In the genomic region with DNA sequence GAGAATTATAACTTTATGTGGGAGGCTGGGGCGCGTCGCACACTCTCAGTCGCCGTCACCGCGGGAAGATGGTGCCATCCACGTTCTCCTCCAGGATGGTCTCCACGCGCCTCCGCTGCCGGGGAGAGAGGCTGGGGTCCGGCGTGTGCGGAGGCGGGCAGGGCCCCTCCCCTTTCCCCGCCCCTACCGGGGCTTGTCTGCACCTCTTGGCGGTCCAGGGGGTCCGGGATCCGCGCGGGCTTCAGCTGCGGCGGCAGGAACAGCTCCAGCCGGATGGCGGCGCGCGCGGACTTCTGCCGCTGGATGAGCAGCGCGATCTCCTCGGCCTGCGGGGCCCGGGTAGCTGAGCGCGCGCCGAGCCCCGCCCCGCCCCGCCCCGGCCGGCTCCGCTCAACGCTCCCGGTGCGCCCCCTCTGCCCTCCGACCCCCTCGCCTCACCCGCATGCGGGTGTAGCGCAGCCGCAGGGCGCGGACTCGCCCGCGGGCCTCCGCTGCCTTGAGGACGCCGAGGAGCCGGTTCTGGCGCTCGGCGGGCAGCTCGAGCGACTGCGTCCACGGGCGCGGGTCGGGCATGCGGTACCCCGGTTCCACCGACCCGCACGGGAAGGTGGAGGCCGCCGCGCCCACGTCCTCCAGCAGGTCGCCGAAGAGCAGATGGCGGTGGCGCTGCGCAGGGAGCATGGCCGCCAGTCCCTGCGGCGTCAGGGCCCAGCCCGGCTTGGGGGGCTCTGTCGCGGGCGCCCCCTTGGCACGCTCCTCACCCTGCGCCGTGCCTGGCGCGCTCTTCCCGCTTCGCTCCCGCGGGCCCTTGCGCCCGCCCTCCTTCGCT, we compare ENCODE assay signal across 1 cellular context.
TF ChIP-seq lines count a peak whose summit lies in the region.

No MANE protein-coding gene starts in this region.

TF ChIP-seq in HepG2, 621 proteins besides CTCF, POLR2A, EP300 and RAD21 (continued from another document and continues in another):
- TF ChIP-seq, protein P1, sequence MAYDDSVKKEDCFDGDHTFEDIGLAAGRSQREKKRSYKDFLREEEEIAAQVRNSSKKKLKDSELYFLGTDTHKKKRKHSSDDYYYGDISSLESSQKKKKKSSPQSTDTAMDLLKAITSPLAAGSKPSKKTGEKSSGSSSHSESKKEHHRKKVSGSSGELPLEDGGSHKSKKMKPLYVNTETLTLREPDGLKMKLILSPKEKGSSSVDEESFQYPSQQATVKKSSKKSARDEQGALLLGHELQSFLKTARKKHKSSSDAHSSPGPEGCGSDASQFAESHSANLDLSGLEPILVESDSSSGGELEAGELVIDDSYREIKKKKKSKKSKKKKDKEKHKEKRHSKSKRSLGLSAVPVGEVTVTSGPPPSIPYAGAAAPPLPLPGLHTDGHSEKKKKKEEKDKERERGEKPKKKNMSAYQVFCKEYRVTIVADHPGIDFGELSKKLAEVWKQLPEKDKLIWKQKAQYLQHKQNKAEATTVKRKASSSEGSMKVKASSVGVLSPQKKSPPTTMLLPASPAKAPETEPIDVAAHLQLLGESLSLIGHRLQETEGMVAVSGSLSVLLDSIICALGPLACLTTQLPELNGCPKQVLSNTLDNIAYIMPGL (CRISPR knock-in tag; IDR thresholded peaks at IDR 0.05; ENCODE audit: borderline replicate concordance in 1 of 2, low read depth in 1 of 2), result peak; percentile 71 to 79; a peak in 3 of 4 replicates
- TF ChIP-seq TBX2 (CRISPR knock-in tag; IDR thresholded peaks at IDR 0.05; ENCODE audit: borderline replicate concordance), result peak; percentile 43; the same call in 1 of the 2 replicates
- TF ChIP-seq ZNF235 (CRISPR knock-in tag; IDR thresholded peaks at IDR 0.05; ENCODE audit: borderline replicate concordance), result peak; percentile 53; the same call in 1 of the 2 replicates
- TF ChIP-seq, protein P2, sequence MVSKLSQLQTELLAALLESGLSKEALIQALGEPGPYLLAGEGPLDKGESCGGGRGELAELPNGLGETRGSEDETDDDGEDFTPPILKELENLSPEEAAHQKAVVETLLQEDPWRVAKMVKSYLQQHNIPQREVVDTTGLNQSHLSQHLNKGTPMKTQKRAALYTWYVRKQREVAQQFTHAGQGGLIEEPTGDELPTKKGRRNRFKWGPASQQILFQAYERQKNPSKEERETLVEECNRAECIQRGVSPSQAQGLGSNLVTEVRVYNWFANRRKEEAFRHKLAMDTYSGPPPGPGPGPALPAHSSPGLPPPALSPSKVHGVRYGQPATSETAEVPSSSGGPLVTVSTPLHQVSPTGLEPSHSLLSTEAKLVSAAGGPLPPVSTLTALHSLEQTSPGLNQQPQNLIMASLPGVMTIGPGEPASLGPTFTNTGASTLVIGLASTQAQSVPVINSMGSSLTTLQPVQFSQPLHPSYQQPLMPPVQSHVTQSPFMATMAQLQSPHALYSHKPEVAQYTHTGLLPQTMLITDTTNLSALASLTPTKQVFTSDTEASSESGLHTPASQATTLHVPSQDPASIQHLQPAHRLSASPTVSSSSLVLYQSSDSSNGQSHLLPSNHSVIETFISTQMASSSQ (IDR thresholded peaks at IDR 0.05; ENCODE audit: low read depth), result no peak
- TF ChIP-seq, protein P2 (CRISPR knock-in tag; IDR thresholded peaks at IDR 0.05; ENCODE audit: borderline replicate concordance), result peak; percentile 47; the same call in 1 of the 2 replicates
- TF ChIP-seq HNRNPL (IDR thresholded peaks at IDR 0.05; ENCODE audit: low read depth, low read length), result 0 out of 2 replicates have a peak, but pooled peaks have one; percentile 5
- TF ChIP-seq ZNF841 (CRISPR knock-in tag; IDR thresholded peaks at IDR 0.05; ENCODE audit: borderline replicate concordance), result no peak
- 0 out of 2 replicates have a peak, but pooled peaks have one; percentile 60 for TF ChIP-seq ZFYVE20 (CRISPR knock-in tag; IDR thresholded peaks at IDR 0.05; ENCODE audit: borderline replicate concordance, low read depth)
- TF ChIP-seq NCOA2 (CRISPR knock-in tag; IDR thresholded peaks at IDR 0.05), result peak; percentile 28; the same call in 1 of the 2 replicates
- TF ChIP-seq, protein P3, sequence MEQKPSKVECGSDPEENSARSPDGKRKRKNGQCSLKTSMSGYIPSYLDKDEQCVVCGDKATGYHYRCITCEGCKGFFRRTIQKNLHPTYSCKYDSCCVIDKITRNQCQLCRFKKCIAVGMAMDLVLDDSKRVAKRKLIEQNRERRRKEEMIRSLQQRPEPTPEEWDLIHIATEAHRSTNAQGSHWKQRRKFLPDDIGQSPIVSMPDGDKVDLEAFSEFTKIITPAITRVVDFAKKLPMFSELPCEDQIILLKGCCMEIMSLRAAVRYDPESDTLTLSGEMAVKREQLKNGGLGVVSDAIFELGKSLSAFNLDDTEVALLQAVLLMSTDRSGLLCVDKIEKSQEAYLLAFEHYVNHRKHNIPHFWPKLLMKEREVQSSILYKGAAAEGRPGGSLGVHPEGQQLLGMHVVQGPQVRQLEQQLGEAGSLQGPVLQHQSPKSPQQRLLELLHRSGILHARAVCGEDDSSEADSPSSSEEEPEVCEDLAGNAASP (CRISPR knock-in tag; IDR thresholded peaks at IDR 0.05; ENCODE audit: borderline replicate concordance), result peak; percentile 36; the same call in 1 of the 2 replicates
- TF ChIP-seq, protein P4, sequence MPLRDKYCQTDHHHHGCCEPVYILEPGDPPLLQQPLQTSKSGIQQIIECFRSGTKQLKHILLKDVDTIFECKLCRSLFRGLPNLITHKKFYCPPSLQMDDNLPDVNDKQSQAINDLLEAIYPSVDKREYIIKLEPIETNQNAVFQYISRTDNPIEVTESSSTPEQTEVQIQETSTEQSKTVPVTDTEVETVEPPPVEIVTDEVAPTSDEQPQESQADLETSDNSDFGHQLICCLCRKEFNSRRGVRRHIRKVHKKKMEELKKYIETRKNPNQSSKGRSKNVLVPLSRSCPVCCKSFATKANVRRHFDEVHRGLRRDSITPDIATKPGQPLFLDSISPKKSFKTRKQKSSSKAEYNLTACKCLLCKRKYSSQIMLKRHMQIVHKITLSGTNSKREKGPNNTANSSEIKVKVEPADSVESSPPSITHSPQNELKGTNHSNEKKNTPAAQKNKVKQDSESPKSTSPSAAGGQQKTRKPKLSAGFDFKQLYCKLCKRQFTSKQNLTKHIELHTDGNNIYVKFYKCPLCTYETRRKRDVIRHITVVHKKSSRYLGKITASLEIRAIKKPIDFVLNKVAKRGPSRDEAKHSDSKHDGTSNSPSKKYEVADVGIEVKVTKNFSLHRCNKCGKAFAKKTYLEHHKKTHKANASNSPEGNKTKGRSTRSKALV (CRISPR knock-in tag; IDR thresholded peaks at IDR 0.05), result peak; percentile 96; the same call in 1 of the 2 replicates
- TF ChIP-seq, protein P5, sequence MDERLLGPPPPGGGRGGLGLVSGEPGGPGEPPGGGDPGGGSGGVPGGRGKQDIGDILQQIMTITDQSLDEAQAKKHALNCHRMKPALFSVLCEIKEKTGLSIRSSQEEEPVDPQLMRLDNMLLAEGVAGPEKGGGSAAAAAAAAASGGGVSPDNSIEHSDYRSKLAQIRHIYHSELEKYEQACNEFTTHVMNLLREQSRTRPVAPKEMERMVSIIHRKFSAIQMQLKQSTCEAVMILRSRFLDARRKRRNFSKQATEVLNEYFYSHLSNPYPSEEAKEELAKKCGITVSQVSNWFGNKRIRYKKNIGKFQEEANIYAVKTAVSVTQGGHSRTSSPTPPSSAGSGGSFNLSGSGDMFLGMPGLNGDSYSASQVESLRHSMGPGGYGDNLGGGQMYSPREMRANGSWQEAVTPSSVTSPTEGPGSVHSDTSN (CRISPR knock-in tag; IDR thresholded peaks at IDR 0.05), result no peak
- TF ChIP-seq, protein P6, sequence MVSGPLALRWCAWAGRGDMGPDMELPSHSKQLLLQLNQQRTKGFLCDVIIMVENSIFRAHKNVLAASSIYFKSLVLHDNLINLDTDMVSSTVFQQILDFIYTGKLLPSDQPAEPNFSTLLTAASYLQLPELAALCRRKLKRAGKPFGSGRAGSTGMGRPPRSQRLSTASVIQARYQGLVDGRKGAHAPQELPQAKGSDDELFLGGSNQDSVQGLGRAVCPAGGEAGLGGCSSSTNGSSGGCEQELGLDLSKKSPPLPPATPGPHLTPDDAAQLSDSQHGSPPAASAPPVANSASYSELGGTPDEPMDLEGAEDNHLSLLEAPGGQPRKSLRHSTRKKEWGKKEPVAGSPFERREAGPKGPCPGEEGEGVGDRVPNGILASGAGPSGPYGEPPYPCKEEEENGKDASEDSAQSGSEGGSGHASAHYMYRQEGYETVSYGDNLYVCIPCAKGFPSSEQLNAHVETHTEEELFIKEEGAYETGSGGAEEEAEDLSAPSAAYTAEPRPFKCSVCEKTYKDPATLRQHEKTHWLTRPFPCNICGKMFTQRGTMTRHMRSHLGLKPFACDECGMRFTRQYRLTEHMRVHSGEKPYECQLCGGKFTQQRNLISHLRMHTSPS (CRISPR knock-in tag; IDR thresholded peaks at IDR 0.05; ENCODE audit: low read depth), result no peak
- TF ChIP-seq, protein P7, sequence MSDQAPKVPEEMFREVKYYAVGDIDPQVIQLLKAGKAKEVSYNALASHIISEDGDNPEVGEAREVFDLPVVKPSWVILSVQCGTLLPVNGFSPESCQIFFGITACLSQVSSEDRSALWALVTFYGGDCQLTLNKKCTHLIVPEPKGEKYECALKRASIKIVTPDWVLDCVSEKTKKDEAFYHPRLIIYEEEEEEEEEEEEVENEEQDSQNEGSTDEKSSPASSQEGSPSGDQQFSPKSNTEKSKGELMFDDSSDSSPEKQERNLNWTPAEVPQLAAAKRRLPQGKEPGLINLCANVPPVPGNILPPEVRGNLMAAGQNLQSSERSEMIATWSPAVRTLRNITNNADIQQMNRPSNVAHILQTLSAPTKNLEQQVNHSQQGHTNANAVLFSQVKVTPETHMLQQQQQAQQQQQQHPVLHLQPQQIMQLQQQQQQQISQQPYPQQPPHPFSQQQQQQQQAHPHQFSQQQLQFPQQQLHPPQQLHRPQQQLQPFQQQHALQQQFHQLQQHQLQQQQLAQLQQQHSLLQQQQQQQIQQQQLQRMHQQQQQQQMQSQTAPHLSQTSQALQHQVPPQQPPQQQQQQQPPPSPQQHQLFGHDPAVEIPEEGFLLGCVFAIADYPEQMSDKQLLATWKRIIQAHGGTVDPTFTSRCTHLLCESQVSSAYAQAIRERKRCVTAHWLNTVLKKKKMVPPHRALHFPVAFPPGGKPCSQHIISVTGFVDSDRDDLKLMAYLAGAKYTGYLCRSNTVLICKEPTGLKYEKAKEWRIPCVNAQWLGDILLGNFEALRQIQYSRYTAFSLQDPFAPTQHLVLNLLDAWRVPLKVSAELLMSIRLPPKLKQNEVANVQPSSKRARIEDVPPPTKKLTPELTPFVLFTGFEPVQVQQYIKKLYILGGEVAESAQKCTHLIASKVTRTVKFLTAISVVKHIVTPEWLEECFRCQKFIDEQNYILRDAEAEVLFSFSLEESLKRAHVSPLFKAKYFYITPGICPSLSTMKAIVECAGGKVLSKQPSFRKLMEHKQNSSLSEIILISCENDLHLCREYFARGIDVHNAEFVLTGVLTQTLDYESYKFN (CRISPR knock-in tag; conservative IDR thresholded peaks at IDR 0.05), result peak; percentile 21; the same call in 1 of the 2 replicates
- TF ChIP-seq GATA4 (IDR thresholded peaks at IDR 0.05; ENCODE audit: borderline replicate concordance, low read depth), result no peak
- no peak for TF ChIP-seq ESRRA (CRISPR knock-in tag; IDR thresholded peaks at IDR 0.05; ENCODE audit: low read depth)
- TF ChIP-seq GATAD2A (CRISPR knock-in tag; IDR thresholded peaks at IDR 0.05), result peak; percentile 55
- TF ChIP-seq ZNF205 (CRISPR knock-in tag; IDR thresholded peaks at IDR 0.05), result peak; percentile 59; the same call in 1 of the 2 replicates
- peak; percentile 45; the same call in 1 of the 2 replicates for TF ChIP-seq THAP11 (CRISPR knock-in tag; IDR thresholded peaks at IDR 0.05)
- TF ChIP-seq SP4 (CRISPR knock-in tag; IDR thresholded peaks at IDR 0.05), result peak; percentile 42; the same call in 1 of the 2 replicates
- TF ChIP-seq ZFP90 (CRISPR knock-in tag; IDR thresholded peaks at IDR 0.05; ENCODE audit: borderline replicate concordance), result no peak
- TF ChIP-seq BCL6 (CRISPR knock-in tag; IDR thresholded peaks at IDR 0.05), result peak; percentile 7; the same call in 1 of the 2 replicates
- TF ChIP-seq, protein P8, sequence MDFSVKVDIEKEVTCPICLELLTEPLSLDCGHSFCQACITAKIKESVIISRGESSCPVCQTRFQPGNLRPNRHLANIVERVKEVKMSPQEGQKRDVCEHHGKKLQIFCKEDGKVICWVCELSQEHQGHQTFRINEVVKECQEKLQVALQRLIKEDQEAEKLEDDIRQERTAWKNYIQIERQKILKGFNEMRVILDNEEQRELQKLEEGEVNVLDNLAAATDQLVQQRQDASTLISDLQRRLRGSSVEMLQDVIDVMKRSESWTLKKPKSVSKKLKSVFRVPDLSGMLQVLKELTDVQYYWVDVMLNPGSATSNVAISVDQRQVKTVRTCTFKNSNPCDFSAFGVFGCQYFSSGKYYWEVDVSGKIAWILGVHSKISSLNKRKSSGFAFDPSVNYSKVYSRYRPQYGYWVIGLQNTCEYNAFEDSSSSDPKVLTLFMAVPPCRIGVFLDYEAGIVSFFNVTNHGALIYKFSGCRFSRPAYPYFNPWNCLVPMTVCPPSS (IDR thresholded peaks at IDR 0.05), result no peak
- TF ChIP-seq NR2C2 (CRISPR knock-in tag; IDR thresholded peaks at IDR 0.05; ENCODE audit: borderline replicate concordance), result peak; percentile 59
- 0 out of 2 replicates have a peak, but pooled peaks have one; percentile 48 for TF ChIP-seq ZNF546 (CRISPR knock-in tag; conservative IDR thresholded peaks at IDR 0.05)
- peak; percentile 10 for TF ChIP-seq IKZF4 (CRISPR knock-in tag; IDR thresholded peaks at IDR 0.05; ENCODE audit: borderline replicate concordance, low read depth, not compliant biosample characterization)
- TF ChIP-seq, protein P9, sequence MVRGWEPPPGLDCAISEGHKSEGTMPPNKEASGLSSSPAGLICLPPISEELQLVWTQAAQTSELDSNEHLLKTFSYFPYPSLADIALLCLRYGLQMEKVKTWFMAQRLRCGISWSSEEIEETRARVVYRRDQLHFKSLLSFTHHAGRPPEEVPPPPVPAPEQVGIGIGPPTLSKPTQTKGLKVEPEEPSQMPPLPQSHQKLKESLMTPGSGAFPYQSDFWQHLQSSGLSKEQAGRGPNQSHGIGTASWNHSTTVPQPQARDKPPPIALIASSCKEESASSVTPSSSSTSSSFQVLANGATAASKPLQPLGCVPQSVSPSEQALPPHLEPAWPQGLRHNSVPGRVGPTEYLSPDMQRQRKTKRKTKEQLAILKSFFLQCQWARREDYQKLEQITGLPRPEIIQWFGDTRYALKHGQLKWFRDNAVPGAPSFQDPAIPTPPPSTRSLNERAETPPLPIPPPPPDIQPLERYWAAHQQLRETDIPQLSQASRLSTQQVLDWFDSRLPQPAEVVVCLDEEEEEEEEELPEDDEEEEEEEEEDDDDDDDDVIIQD (CRISPR knock-in tag; IDR thresholded peaks at IDR 0.05; ENCODE audit: low read depth), result 0 out of 2 replicates have a peak, but pooled peaks have one; percentile 33
- 0 out of 2 replicates have a peak, but pooled peaks have one; percentile 48 for TF ChIP-seq ZSCAN22 (CRISPR knock-in tag; IDR thresholded peaks at IDR 0.05)
- TF ChIP-seq POLR2AphosphoS2 (IDR thresholded peaks at IDR 0.05; ENCODE audit: low read depth, low read length), result no peak
- no peak for TF ChIP-seq ELF1 (CRISPR knock-in tag; IDR thresholded peaks at IDR 0.05)
- no peak for TF ChIP-seq SRF (IDR thresholded peaks at IDR 0.05; ENCODE audit: low read depth, low read length)
